ENCODE assay signal across 21 cellular contexts in genomic region chr12:61860439-61860838, GRCh38.
DNase-seq lines count a peak whose midpoint lies in the region; ATAC-seq, FAIRE-seq and TF ChIP-seq lines count a peak whose summit lies in the region.
"Had no signal": no experiment of that assay in that cellular context is flagged by ENCODE, and none has a peak within 500 bp of the region (broad histone marks: within the 10 kb centered on the region; RNA-seq: fewer than 3 reads in every experiment).

No MANE protein-coding gene starts in this region.

- DNase-seq in HepG2 (ENCODE audit: low spot score) (no peak), H1 (ENCODE audit: low read depth in 1 of 2, low spot score in 2 of 2) (no peak), urothelium cell line (ENCODE audit: low spot score) (peak; percentile 9), iPS-NIHi11 (ENCODE audit: low spot score) (no peak)
- DNase-seq in CD4-positive, alpha-beta memory T cell = no peak
- DNase-seq: CD8-positive, alpha-beta T cell; DMS79; Kasumi-1; MM.1S; NCI-H1092; NCI-H146; NCI-H2029 treated with DMSO at 0.1 percent for 48 hours; NCI-H524; Peyer's patch; Right ventricle myocardium superior had no signal

- TF ChIP-seq CTCF in liver (IDR thresholded peaks at IDR 0.05; ENCODE audit: low read depth, low read length, missing input control) (no peak), HepG2 (CRISPR knock-in tag; IDR thresholded peaks at IDR 0.05) (no peak), H1 (IDR thresholded peaks at IDR 0.05; ENCODE audit: control extremely low read depth in 1 of 3, insufficient read depth in 1 of 3, low read depth in 1 of 3, low read length in 3 of 3) (no peak)

- no peaks in the 10 kb centered on the region for H3K27me3 ChIP-seq in liver (ENCODE audit: control insufficient read depth in 4 of 4, insufficient read depth in 4 of 4, low read length in 3 of 4)
- H3K27me3 ChIP-seq in HepG2 (ENCODE audit: control insufficient read depth in 1 of 2, insufficient read depth in 2 of 2, low read length in 2 of 2) = no peaks in the 10 kb centered on the region
- H3K27me3 ChIP-seq in H1 (replicated peaks in 1 of 4; ENCODE audit: control insufficient read depth in 3 of 4, extremely low read depth in 1 of 4, insufficient read depth in 3 of 4, low read length in 3 of 4) = no peaks in the 10 kb centered on the region
- no peaks in the 10 kb centered on the region for H3K27me3 ChIP-seq in CD4-positive, alpha-beta memory T cell (ENCODE audit: insufficient read depth, low read length)
- H3K27me3 ChIP-seq: BLaER1, Peyer's patch had no signal

- no peak overlapping the region for H3K4me3 Mint-ChIP-seq in CD4-positive, alpha-beta memory T cell
- H3K4me3 Mint-ChIP-seq: CD8-positive, alpha-beta T cell had no signal

- TF ChIP-seq EP300 in HepG2 (IDR thresholded peaks at IDR 0.05; ENCODE audit: low read depth in 2 of 2, low read length in 2 of 2) = no peak
- no peak for TF ChIP-seq EP300 in HepG2 (CRISPR knock-in tag; IDR thresholded peaks at IDR 0.05; ENCODE audit: borderline replicate concordance)
- no peak for TF ChIP-seq EP300 in H1 (IDR thresholded peaks at IDR 0.05; ENCODE audit: borderline replicate concordance in 1 of 2, low read depth in 2 of 2, low read length in 2 of 2)

- no peak overlapping the region for H3K27ac Mint-ChIP-seq in CD4-positive, alpha-beta memory T cell
- H3K27ac Mint-ChIP-seq: CD8-positive, alpha-beta T cell had no signal

- H2AFZ ChIP-seq in HepG2 (ENCODE audit: low read length) (no peak overlapping the region), H1 (ENCODE audit: low read length) (0 out of 2 replicates have a peak overlapping the region, but pooled peaks have one; percentile 42)

- no peaks in the 10 kb centered on the region for H3K36me3 Mint-ChIP-seq in CD4-positive, alpha-beta memory T cell
- H3K36me3 Mint-ChIP-seq: CD8-positive, alpha-beta T cell had no signal

- H2BK20ac ChIP-seq in H1 (ENCODE audit: low read length) = no peak overlapping the region

- CTCF ChIA-PET in HepG2 (lab: Yijun Ruan, JAX; ENCODE audit: low intra/inter-chr PET ratio, low total read pairs) = no interaction called here
- CTCF ChIA-PET in H1 (lab: Charles Lee; ENCODE audit: partially characterized antibody) = no interaction called here
- CTCF ChIA-PET in CD4-positive, alpha-beta memory T cell (lab: Charles Lee; ENCODE audit: partially characterized antibody) = no interaction called here

- H3K23me2 ChIP-seq in H1 (ENCODE audit: low read depth, low read length) = no peaks in the 10 kb centered on the region; the same call in 1 of the 2 replicates

- peaks cover 0 to 10% (median 2%) of the 10 kb centered on the region in 8 donors for H3K9me3 Mint-ChIP-seq in CD4-positive, alpha-beta memory T cell
- H3K9me3 Mint-ChIP-seq: CD8-positive, alpha-beta T cell had no signal

- H4K5ac ChIP-seq in H1 (ENCODE audit: insufficient read length, low read depth, low read length) = no peak overlapping the region

- no peak overlapping the region for H2BK12ac ChIP-seq in H1 (ENCODE audit: low read depth, low read length)

- no peak overlapping the region for H3K4ac ChIP-seq in H1 (replicated peaks; ENCODE audit: insufficient read length, low read depth, low read length)

- no peaks in the 10 kb centered on the region for H3K36me3 ChIP-seq in liver (ENCODE audit: control insufficient read depth in 4 of 4, insufficient read depth in 3 of 4, low read depth in 1 of 4, low read length in 3 of 4)
- H3K36me3 ChIP-seq in HepG2 (replicated peaks in 1 of 2; ENCODE audit: control insufficient read depth in 1 of 2, insufficient read depth in 2 of 2, low read length in 2 of 2) = no peaks in the 10 kb centered on the region
- H3K36me3 ChIP-seq in H1 (ENCODE audit: control insufficient read depth in 2 of 4, insufficient read depth in 4 of 4, low read length in 3 of 4) = no peaks in the 10 kb centered on the region; a peak in 1 of 8 replicates
- H3K36me3 ChIP-seq in mesodermal cell (ENCODE audit: control insufficient read depth, insufficient read depth, low read length) = no peaks in the 10 kb centered on the region
- no peaks in the 10 kb centered on the region for H3K36me3 ChIP-seq in CD4-positive, alpha-beta memory T cell (ENCODE audit: insufficient read depth, low read length)
- H3K36me3 ChIP-seq: BLaER1, HAP-1, Peyer's patch had no signal

- no peak overlapping the region for H2AK5ac ChIP-seq in H1 (ENCODE audit: low read depth, low read length)

- H3K4me3 ChIP-seq in liver (ENCODE audit: low read depth in 1 of 3, low read length in 3 of 3) = no peak overlapping the region
- H3K4me3 ChIP-seq in HepG2 (replicated peaks in 1 of 3; ENCODE audit: insufficient read depth in 1 of 3, low read depth in 2 of 3, low read length in 3 of 3) = no peak overlapping the region
- H3K4me3 ChIP-seq in H1 (ENCODE audit: extremely low read depth in 1 of 4, insufficient read depth in 2 of 4, low read depth in 3 of 4, low read length in 4 of 4) = no peak overlapping the region
- no peak overlapping the region for H3K4me3 ChIP-seq in mesodermal cell (ENCODE audit: extremely low read depth, insufficient read depth, low read length, poor library complexity, severe bottlenecking)
- no peak overlapping the region for H3K4me3 ChIP-seq in CD4-positive, alpha-beta memory T cell (ENCODE audit: low read length in 2 of 2)
- H3K4me3 ChIP-seq: BLaER1, HAP-1, Peyer's patch had no signal

- in situ Hi-C loops in HepG2 (cut with HindIII; ENCODE audit: extremely low pct_ligation_motif_present, low pct_unique_long_range_greater_than_20kb) = no loop called here

- no peak overlapping the region for H2BK15ac ChIP-seq in H1 (ENCODE audit: low read length)

- H3K79me2 ChIP-seq in HepG2 (ENCODE audit: insufficient read depth, low read length) (no peaks in the 10 kb centered on the region), H1 (ENCODE audit: control insufficient read depth in 1 of 2, insufficient read depth in 2 of 2, low read length in 2 of 2) (no peaks in the 10 kb centered on the region)

- no peak overlapping the region for H3K23ac ChIP-seq in H1 (ENCODE audit: insufficient read length)

- H3K27ac ChIP-seq in liver (ENCODE audit: low read depth in 1 of 2, low read length in 2 of 2) (no peak overlapping the region), HepG2 (ENCODE audit: extremely low read length, insufficient read depth, low read length) (no peak overlapping the region), H1 (ENCODE audit: low read depth, low read length) (no peak overlapping the region), mesodermal cell (ENCODE audit: low read depth, low read length, severe bottlenecking) (peak overlapping the region; percentile 17)
- no peak overlapping the region for H3K27ac ChIP-seq in CD4-positive, alpha-beta memory T cell (ENCODE audit: low read depth, low read length)
- H3K27ac ChIP-seq: BLaER1, Peyer's patch had no signal

- TF ChIP-seq RAD21 in liver (IDR thresholded peaks at IDR 0.05) (no peak), HepG2 (CRISPR knock-in tag; IDR thresholded peaks at IDR 0.05) (no peak), H1 (IDR thresholded peaks at IDR 0.05 in 1 of 2, conservative IDR thresholded peaks at IDR 0.05 in 1 of 2; ENCODE audit: low read depth in 2 of 2, low read length in 2 of 2) (no peak)

- no peak overlapping the region for H3K56ac ChIP-seq in H1 (replicated peaks; ENCODE audit: insufficient read length, low read depth, low read length)

- peaks cover 0 to 1% of the 10 kb centered on the region in 2 donors for H3K27me3 Mint-ChIP-seq in CD4-positive, alpha-beta memory T cell

- H3K9me3 ChIP-seq in liver (ENCODE audit: control insufficient read depth in 4 of 4, low read length in 3 of 4) (no peaks in the 10 kb centered on the region), HepG2 (ENCODE audit: low read length) (no peaks in the 10 kb centered on the region), H1 (ENCODE audit: insufficient read depth in 2 of 2, low read depth in 1 of 2, low read length in 1 of 2) (no peaks in the 10 kb centered on the region), mesodermal cell (ENCODE audit: control insufficient read depth, low read length) (no peaks in the 10 kb centered on the region)
- no peaks in the 10 kb centered on the region for H3K9me3 ChIP-seq in CD4-positive, alpha-beta memory T cell (ENCODE audit: control insufficient read depth in 1 of 2, low read length in 2 of 2)
- H3K9me3 ChIP-seq: BLaER1, HAP-1, Peyer's patch had no signal

- POLR2A ChIA-PET in HepG2 (lab: Yijun Ruan, JAX) (no interaction called here), H1 (lab: Charles Lee; ENCODE audit: partially characterized antibody) (no interaction called here)
- POLR2A ChIA-PET in CD4-positive, alpha-beta memory T cell (lab: Charles Lee; ENCODE audit: partially characterized antibody) = no interaction called here

- intact Hi-C loops in HepG2 (cut with micrococcal nuclease; ENCODE audit: unreplicated experiment) = no loop called here
- intact Hi-C loops in CD4-positive, alpha-beta memory T cell (cut with micrococcal nuclease) = no loop called here

- TF ChIP-seq POLR2A in HepG2 (IDR thresholded peaks at IDR 0.05; ENCODE audit: insufficient read depth in 1 of 2, low read depth in 2 of 2, low read length in 2 of 2) (no peak), H1 (IDR thresholded peaks at IDR 0.05; ENCODE audit: control extremely low read depth in 1 of 2, low read depth in 2 of 2, low read length in 2 of 2) (no peak)

- H3K4me1 ChIP-seq in liver (ENCODE audit: control insufficient read depth in 4 of 4, insufficient read depth in 4 of 4, low read length in 3 of 4) = no peaks in the 10 kb centered on the region
- no peaks in the 10 kb centered on the region for H3K4me1 ChIP-seq in HepG2 (ENCODE audit: insufficient read depth, low read length)
- H3K4me1 ChIP-seq in H1 (replicated peaks in 1 of 4; ENCODE audit: control insufficient read depth in 3 of 4, insufficient read depth in 4 of 4, low read length in 3 of 4) = no peaks in the 10 kb centered on the region
- H3K4me1 ChIP-seq in mesodermal cell (ENCODE audit: control insufficient read depth, insufficient read depth, low read length, poor library complexity, severe bottlenecking) = no peaks in the 10 kb centered on the region
- H3K4me1 ChIP-seq in CD4-positive, alpha-beta memory T cell (ENCODE audit: insufficient read depth, low read length) = no peaks in the 10 kb centered on the region
- H3K4me1 ChIP-seq: BLaER1, HAP-1, Peyer's patch had no signal

- H3K4me2 ChIP-seq in HepG2 (ENCODE audit: low read depth, low read length) (no peak overlapping the region), H1 (ENCODE audit: insufficient read depth in 1 of 2, low read depth in 2 of 2, low read length in 2 of 2) (no peak overlapping the region)
- H3K4me2 ChIP-seq: BLaER1 had no signal

- no peak overlapping the region for H2BK5ac ChIP-seq in H1 (ENCODE audit: low read depth, low read length)

- no peak overlapping the region for H3K18ac ChIP-seq in H1 (ENCODE audit: extremely low read depth, low read length)

- H3K9ac ChIP-seq in liver (ENCODE audit: low read depth in 1 of 2, low read length in 2 of 2) = no peak overlapping the region
- no peak overlapping the region for H3K9ac ChIP-seq in HepG2 (ENCODE audit: insufficient read depth, low read depth, low read length)
- H3K9ac ChIP-seq in H1 (replicated peaks in 1 of 4; ENCODE audit: extremely low read depth in 1 of 4, low read depth in 3 of 4, low read length in 3 of 4) = no peak overlapping the region
- H3K9ac ChIP-seq: BLaER1 had no signal

- no peak overlapping the region for H4K91ac ChIP-seq in H1 (replicated peaks; ENCODE audit: insufficient read length, low read length)

- H3K14ac ChIP-seq in H1 (ENCODE audit: insufficient read length) = peak overlapping the region; percentile 80

- H2BK120ac ChIP-seq in H1 (replicated peaks; ENCODE audit: low read depth, low read length) = no peak overlapping the region

- FAIRE-seq in HepG2 (lab: Jason Lieb, UNC) (no peak), H1 (lab: Jason Lieb, UNC) (no peak), urothelium cell line (lab: Jason Lieb, UNC) (no peak)
- FAIRE-seq: D721Med had no signal

- H3K79me1 ChIP-seq in H1 (ENCODE audit: low read depth, low read length) = no peaks in the 10 kb centered on the region

- no peaks in the 10 kb centered on the region for H4K20me1 ChIP-seq in HepG2 (ENCODE audit: insufficient read depth, low read length)
- H4K20me1 ChIP-seq in H1 (replicated peaks in 1 of 2; ENCODE audit: control insufficient read depth in 1 of 2, insufficient read depth in 2 of 2, low read length in 2 of 2) = no peaks in the 10 kb centered on the region
- H4K20me1 ChIP-seq: BLaER1 had no signal

- no TSS peak for BruUV-seq in HepG2 (replicated peaks; lab: Mats Ljungman, UMichigan)

- no peak overlapping the region for H4K8ac ChIP-seq in H1 (ENCODE audit: extremely low read depth, insufficient read depth, low read length)

- H3K4me1 Mint-ChIP-seq in CD4-positive, alpha-beta memory T cell = no peaks in the 10 kb centered on the region

- ATAC-seq in HepG2 = no peak
- no peak for ATAC-seq in GM18858 (IDR thresholded peaks at IDR 0.05; ENCODE audit: unreplicated experiment)
- ATAC-seq: CD8-positive, alpha-beta T cell had no signal
